In the genomic region with DNA sequence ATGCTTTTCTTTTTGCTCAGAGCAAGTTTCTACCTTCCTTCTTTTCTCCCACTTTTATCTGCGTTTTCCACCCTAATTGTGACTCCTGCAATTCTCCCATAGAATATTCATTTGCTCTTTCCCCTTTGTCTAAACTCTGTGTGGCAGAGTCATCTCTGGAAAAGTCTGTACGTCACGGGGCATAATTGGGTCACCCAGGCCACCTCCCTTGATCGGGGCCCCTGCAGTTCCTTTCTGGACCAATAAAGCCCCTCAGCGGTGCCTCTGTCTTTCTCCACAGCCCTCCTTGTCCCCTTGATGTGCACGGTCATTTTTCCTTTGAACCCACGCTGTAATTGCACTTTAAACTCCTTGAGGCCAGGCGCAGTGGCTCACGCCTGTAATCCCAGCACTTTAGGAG, we compare ENCODE assay signal across 20 cellular contexts. TPM values are rescaled to one million over a fixed set of nuclear protein-coding genes. Genes with fewer than 3 reads are reported as not detected.
DNase-seq lines count a peak whose midpoint lies in the region; ATAC-seq and TF ChIP-seq lines count a peak whose summit lies in the region.
"Had no signal": no experiment of that assay in that cellular context is flagged by ENCODE, and none has a peak within 500 bp of the region (broad histone marks: within the 10 kb centered on the region; RNA-seq: fewer than 3 reads in every experiment).

No MANE protein-coding gene starts in this region.

- DNase-seq in activated CD8-positive, alpha-beta T cell treated with anti-CD3 and anti-CD28 coated beads for 36 hours: no peak
- no peak for DNase-seq in activated CD8-positive, alpha-beta T cell treated with anti-CD3 and anti-CD28 coated beads, Interleukin-2, amount 10 ng/mL, durations not matched to agents 7 days and 5 days
- DNase-seq in PC-3 (no peak), hepatocyte (ENCODE audit: low spot score) (no peak), anterior cingulate cortex (lab: John Stamatoyannopoulos, UW) (no peak), LoVo (ENCODE audit: low spot score) (no peak)
- DNase-seq: BE2C, DMS 273 treated with DMSO at 0.1 percent for 48 hours, DMS79 treated with DMSO at 0.1 percent for 48 hours, GOT3, NCI-H1105, NCI-H146, NCI-H2029 treated with DMSO at 0.1 percent for 48 hours, NCI-H510A treated with DMSO at 0.1 percent for 48 hours, NCI-H748 treated with DMSO at 0.1 percent for 48 hours, Peyer's patch had no signal

- TF ChIP-seq CTCF in activated CD8-positive, alpha-beta T cell treated with anti-CD3 and anti-CD28 coated beads for 36 hours (IDR thresholded peaks at IDR 0.05): no peak
- TF ChIP-seq CTCF in PC-3 (conservative IDR thresholded peaks at IDR 0.05; ENCODE audit: low read depth, low read length): no peak
- no peak for TF ChIP-seq CTCF in hepatocyte (IDR thresholded peaks at IDR 0.05; ENCODE audit: poor library complexity)

- H3K4me3 ChIP-seq in PC-3 (ENCODE audit: low read length): no peak overlapping the region
- no peak overlapping the region for H3K4me3 ChIP-seq in hepatocyte
- H3K4me3 ChIP-seq: Peyer's patch had no signal

- H3K27me3 Mint-ChIP-seq in activated CD8-positive, alpha-beta T cell treated with anti-CD3 and anti-CD28 coated beads for 36 hours: peaks cover 4% of the 10 kb centered on the region
- no peaks in the 10 kb centered on the region for H3K27me3 Mint-ChIP-seq in activated CD8-positive, alpha-beta T cell treated with anti-CD3 and anti-CD28 coated beads, Interleukin-2, amount 10 ng/mL, durations not matched to agents 7 days and 5 days (ENCODE audit: low read depth)

- H3K4me3 Mint-ChIP-seq in activated CD8-positive, alpha-beta T cell treated with anti-CD3 and anti-CD28 coated beads for 36 hours: no peak overlapping the region
- H3K4me3 Mint-ChIP-seq in activated CD8-positive, alpha-beta T cell treated with anti-CD3 and anti-CD28 coated beads, Interleukin-2, amount 10 ng/mL, durations not matched to agents 7 days and 5 days: no peak overlapping the region

- H3F3A ChIP-seq in PC-3 (ENCODE audit: low read length, unreplicated experiment): peaks cover 24% of the 10 kb centered on the region

- intact Hi-C loops in activated CD8-positive, alpha-beta T cell treated with anti-CD3 and anti-CD28 coated beads for 36 hours (cut with micrococcal nuclease): no loop called here
- intact Hi-C loops in PC-3 (cut with micrococcal nuclease): loop anchor here (1.0 kb wide), 2 partner anchors 8 to 56 kb away; a partner anchor contains a TSS

- no peaks in the 10 kb centered on the region for H3K9me3 ChIP-seq in PC-3 (ENCODE audit: low read length)
- H3K9me3 ChIP-seq in hepatocyte (ENCODE audit: low read depth): no peaks in the 10 kb centered on the region
- H3K9me3 ChIP-seq: BE2C, Peyer's patch had no signal

- H3K9ac ChIP-seq in PC-3 (ENCODE audit: low read length): peak overlapping the region; percentile 63
- H3K9ac ChIP-seq: KMS-11 had no signal

- H2AFZ ChIP-seq in PC-3 (ENCODE audit: low read length) (no peak overlapping the region), hepatocyte (no peak overlapping the region)

- H3K27me3 ChIP-seq in PC-3 (ENCODE audit: low read length) (no peaks in the 10 kb centered on the region), hepatocyte (no peaks in the 10 kb centered on the region)
- H3K27me3 ChIP-seq: Peyer's patch had no signal

- peak; percentile 17 for ATAC-seq in activated CD8-positive, alpha-beta T cell treated with anti-CD3 and anti-CD28 coated beads for 36 hours
- no peak for ATAC-seq in activated CD8-positive, alpha-beta T cell treated with anti-CD3 and anti-CD28 coated beads, Interleukin-2, amount 10 ng/mL, durations not matched to agents 7 days and 5 days
- ATAC-seq in PC-3 (no peak), GM21447 (IDR thresholded peaks at IDR 0.05; ENCODE audit: unreplicated experiment) (no peak)

- H3K79me2 ChIP-seq in PC-3 (ENCODE audit: low read length) (no peaks in the 10 kb centered on the region), hepatocyte (no peaks in the 10 kb centered on the region)

- H3K4me1 ChIP-seq in PC-3 (ENCODE audit: insufficient read depth, low read length): peaks cover 74% of the 10 kb centered on the region
- H3K4me1 ChIP-seq in hepatocyte (ENCODE audit: insufficient read depth): peaks cover 23% of the 10 kb centered on the region
- H3K4me1 ChIP-seq: BE2C, Peyer's patch had no signal

- POLR2A ChIA-PET in activated CD8-positive, alpha-beta T cell treated with anti-CD3 and anti-CD28 coated beads for 36 hours (lab: Charles Lee): interaction anchor here (1.3 kb wide), 1 partner anchor 9 kb away, joined by 3 read pairs; no protein-coding TSS in a partner anchor
- POLR2A ChIA-PET in activated CD8-positive, alpha-beta T cell treated with anti-CD3 and anti-CD28 coated beads, Interleukin-2, amount 10 ng/mL, durations not matched to agents 7 days and 5 days (lab: Charles Lee): no interaction called here
- POLR2A ChIA-PET in PC-3 (lab: Charles Lee; ENCODE audit: unreplicated experiment): no interaction called here

- H3K9me2 ChIP-seq in PC-3 (replicated peaks; ENCODE audit: low read length): 0 out of 2 replicates have a peak, but pooled peaks cover 4% of the 10 kb centered on the region
- H3K9me2 ChIP-seq in hepatocyte (replicated peaks; ENCODE audit: insufficient read depth): no peaks in the 10 kb centered on the region

- H3K4me1 Mint-ChIP-seq in activated CD8-positive, alpha-beta T cell treated with anti-CD3 and anti-CD28 coated beads for 36 hours (ENCODE audit: low read depth): no peaks in the 10 kb centered on the region
- H3K4me1 Mint-ChIP-seq in activated CD8-positive, alpha-beta T cell treated with anti-CD3 and anti-CD28 coated beads, Interleukin-2, amount 10 ng/mL, durations not matched to agents 7 days and 5 days (ENCODE audit: low read depth): no peaks in the 10 kb centered on the region

- BruUV-seq in PC-3 (replicated peaks; lab: Mats Ljungman, UMichigan): no TSS peak

- no peaks in the 10 kb centered on the region for H3K9me3 Mint-ChIP-seq in activated CD8-positive, alpha-beta T cell treated with anti-CD3 and anti-CD28 coated beads for 36 hours
- H3K9me3 Mint-ChIP-seq in activated CD8-positive, alpha-beta T cell treated with anti-CD3 and anti-CD28 coated beads, Interleukin-2, amount 10 ng/mL, durations not matched to agents 7 days and 5 days (ENCODE audit: insufficient read depth): no peaks in the 10 kb centered on the region

- CTCF ChIA-PET in activated CD8-positive, alpha-beta T cell treated with anti-CD3 and anti-CD28 coated beads for 36 hours (lab: Charles Lee): no interaction called here
- CTCF ChIA-PET in activated CD8-positive, alpha-beta T cell treated with anti-CD3 and anti-CD28 coated beads, Interleukin-2, amount 10 ng/mL, durations not matched to agents 7 days and 5 days (lab: Charles Lee): no interaction called here
- CTCF ChIA-PET in PC-3 (lab: Charles Lee): no interaction called here

- H3K36me3 Mint-ChIP-seq in activated CD8-positive, alpha-beta T cell treated with anti-CD3 and anti-CD28 coated beads for 36 hours (ENCODE audit: low read depth): no peaks in the 10 kb centered on the region
- no peaks in the 10 kb centered on the region for H3K36me3 Mint-ChIP-seq in activated CD8-positive, alpha-beta T cell treated with anti-CD3 and anti-CD28 coated beads, Interleukin-2, amount 10 ng/mL, durations not matched to agents 7 days and 5 days (ENCODE audit: low read depth)

- H3K4me2 ChIP-seq in PC-3 (ENCODE audit: low read length) (peak overlapping the region; percentile 20), hepatocyte (no peak overlapping the region)
- H3K4me2 ChIP-seq: KMS-11 had no signal

- H4K20me1 ChIP-seq in PC-3 (ENCODE audit: low read length) (no peaks in the 10 kb centered on the region), hepatocyte (ENCODE audit: insufficient read depth, poor library complexity, severe bottlenecking) (no peaks in the 10 kb centered on the region)

- no peak overlapping the region for H3K27ac Mint-ChIP-seq in activated CD8-positive, alpha-beta T cell treated with anti-CD3 and anti-CD28 coated beads for 36 hours
- H3K27ac Mint-ChIP-seq in activated CD8-positive, alpha-beta T cell treated with anti-CD3 and anti-CD28 coated beads, Interleukin-2, amount 10 ng/mL, durations not matched to agents 7 days and 5 days: no peak overlapping the region

- H3K27ac ChIP-seq in PC-3 (ENCODE audit: low read length) (peak overlapping the region; percentile 98), hepatocyte (peak overlapping the region; percentile 69)
- H3K27ac ChIP-seq: KMS-11, Peyer's patch had no signal

- H3K36me3 ChIP-seq in PC-3 (ENCODE audit: low read depth, low read length): no peaks in the 10 kb centered on the region
- no peaks in the 10 kb centered on the region for H3K36me3 ChIP-seq in hepatocyte (replicated peaks; ENCODE audit: insufficient read depth, low read depth)
- H3K36me3 ChIP-seq: BE2C, Peyer's patch had no signal

- 75% methylated on average over 9 of the region's 9 CpGs for WGBS in hepatocyte (ENCODE audit: low lambda C conversion rate, missing lambda C conversion rate)

RNA-seq across cellular contexts. Expression of a gene that starts 10.7 kb away (rescaled TPM):
- not detected for total RNA-seq in activated CD8-positive, alpha-beta T cell treated with anti-CD3 and anti-CD28 coated beads for 36 hours
- total RNA-seq in activated CD8-positive, alpha-beta T cell treated with anti-CD3 and anti-CD28 coated beads, Interleukin-2, amount 10 ng/mL, durations not matched to agents 7 days and 5 days: not detected
- total RNA-seq in PC-3 (2014; rRNA removed): 0.04 TPM in 1 of 2 replicates, not detected in the other
- total RNA-seq in hepatocyte: 9.0 and 12.0 TPM in 2 replicates
- 17.3 and 28.9 TPM in 2 replicates for polyA plus RNA-seq in hepatocyte
- total RNA-seq: A172, Peyer's patch, SK-MEL-5 had no signal

RNA-seq across cellular contexts. Expression of a gene that starts 38.1 kb away (rescaled TPM):
- not detected for total RNA-seq in activated CD8-positive, alpha-beta T cell treated with anti-CD3 and anti-CD28 coated beads for 36 hours
- total RNA-seq in activated CD8-positive, alpha-beta T cell treated with anti-CD3 and anti-CD28 coated beads, Interleukin-2, amount 10 ng/mL, durations not matched to agents 7 days and 5 days: not detected
- total RNA-seq in PC-3 (2014; rRNA removed) (0.33 TPM in 1 of 2 replicates, not detected in the other), hepatocyte (not detected in 2 replicates)
- not detected in 2 replicates for polyA plus RNA-seq in hepatocyte
- total RNA-seq: A172, Peyer's patch, SK-MEL-5 had no signal

RNA-seq across cellular contexts. Expression of a gene that starts 56.6 kb away (rescaled TPM):
- 10 to 100 TPM; 13.3 to 15.2 TPM for total RNA-seq in activated CD8-positive, alpha-beta T cell treated with anti-CD3 and anti-CD28 coated beads for 36 hours
- total RNA-seq in activated CD8-positive, alpha-beta T cell treated with anti-CD3 and anti-CD28 coated beads, Interleukin-2, amount 10 ng/mL, durations not matched to agents 7 days and 5 days: 10 to 100 TPM; 16.3 to 16.4 TPM
- total RNA-seq in PC-3 (2014; rRNA removed) (37.6 and 40.8 TPM in 2 replicates), hepatocyte (55.4 and 55.7 TPM in 2 replicates)
- 54.0 and 67.3 TPM in 2 replicates for polyA plus RNA-seq in hepatocyte
